Comparison of ENCODE assay signal across 2 cellular contexts in the genomic region with DNA sequence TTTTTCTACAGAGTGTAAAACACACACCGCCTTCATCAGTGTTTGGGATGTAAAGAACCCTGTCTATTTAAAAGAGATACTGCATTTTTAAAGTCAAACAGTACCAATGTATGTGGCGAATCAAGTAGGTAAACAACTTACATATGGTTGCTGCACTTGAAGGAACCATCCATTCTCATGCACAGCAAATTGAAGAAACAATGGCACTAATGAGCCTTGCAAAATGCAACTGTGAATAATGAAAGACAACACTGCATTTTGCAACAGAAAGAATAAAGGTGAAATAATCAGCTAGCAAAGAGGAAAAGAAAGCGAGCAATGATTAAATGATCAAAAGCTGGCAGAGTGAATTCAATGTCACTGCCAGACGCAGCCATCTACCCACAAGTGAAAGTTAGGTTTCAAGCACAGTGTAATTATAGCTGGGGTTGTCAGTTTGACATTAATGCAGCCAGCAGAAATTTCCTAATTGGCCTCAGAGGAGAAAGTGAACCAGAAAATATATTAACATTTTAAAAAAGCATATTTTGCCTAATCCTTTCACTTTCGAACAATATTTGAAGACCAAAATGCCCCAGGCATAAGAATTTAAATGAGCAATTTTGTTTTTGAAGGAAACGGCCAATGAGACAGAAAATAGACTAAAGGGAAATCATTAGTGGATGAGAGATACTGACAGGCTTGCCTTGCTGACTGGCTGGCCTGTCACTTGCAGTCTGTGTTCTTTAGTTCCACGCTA.
TF ChIP-seq lines count a peak whose summit lies in the region.

No MANE protein-coding gene starts in this region.

TF ChIP-seq in K562, 482 proteins besides CTCF, POLR2A, EP300 and RAD21:
- TF ChIP-seq MBD2 (IDR thresholded peaks at IDR 0.05; ENCODE audit: borderline replicate concordance, low read depth), result no peak
- TF ChIP-seq YBX1 (IDR thresholded peaks at IDR 0.05), result no peak
- no peak for TF ChIP-seq NFE2 (IDR thresholded peaks at IDR 0.05; ENCODE audit: low read depth)
- TF ChIP-seq HIVEP1 (CRISPR knock-in tag; IDR thresholded peaks at IDR 0.05), result no peak
- TF ChIP-seq, protein P1, sequence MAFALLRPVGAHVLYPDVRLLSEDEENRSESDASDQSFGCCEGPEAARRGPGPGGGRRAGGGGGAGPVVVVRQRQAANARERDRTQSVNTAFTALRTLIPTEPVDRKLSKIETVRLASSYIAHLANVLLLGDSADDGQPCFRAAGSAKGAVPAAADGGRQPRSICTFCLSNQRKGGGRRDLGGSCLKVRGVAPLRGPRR (CRISPR knock-in tag; IDR thresholded peaks at IDR 0.05), result no peak
- no peak for TF ChIP-seq ZNF311 (CRISPR knock-in tag; IDR thresholded peaks at IDR 0.05)
- no peak for TF ChIP-seq ZNF699 (CRISPR knock-in tag; IDR thresholded peaks at IDR 0.05; ENCODE audit: insufficient replicate concordance)
- no peak for TF ChIP-seq HNRNPK (IDR thresholded peaks at IDR 0.05; ENCODE audit: low read depth, low read length, poor library complexity, severe bottlenecking)
- no peak for TF ChIP-seq ILF3 (IDR thresholded peaks at IDR 0.05; ENCODE audit: borderline replicate concordance)
- TF ChIP-seq ATF1 (CRISPR knock-in tag; IDR thresholded peaks at IDR 0.05), result no peak
- no peak for TF ChIP-seq ATF1 (tag; IDR thresholded peaks at IDR 0.05)
- no peak for TF ChIP-seq DIDO1 (tag; IDR thresholded peaks at IDR 0.05; ENCODE audit: low read depth)
- no peak for TF ChIP-seq ZFP30 (CRISPR knock-in tag; IDR thresholded peaks at IDR 0.05; ENCODE audit: borderline replicate concordance)
- no peak for TF ChIP-seq PCBP1 (IDR thresholded peaks at IDR 0.05; ENCODE audit: low read depth, low read length, poor library complexity, severe bottlenecking)
- TF ChIP-seq ZNF644 (tag; IDR thresholded peaks at IDR 0.05; ENCODE audit: low read depth), result no peak
- TF ChIP-seq SIRT6 (IDR thresholded peaks at IDR 0.05; ENCODE audit: low read depth, low read length), result no peak
TF ChIP-seq in K562: peak in this region for 0.

TF ChIP-seq in neural cell, 6 proteins besides CTCF, POLR2A, EP300 and RAD21:
- TF ChIP-seq SMC3 (conservative IDR thresholded peaks at IDR 0.05; ENCODE audit: poor library complexity) (no peak), POLR2AphosphoS5 (IDR thresholded peaks at IDR 0.05) (peak; percentile 23)
